Comparison of ENCODE assay signal across 2 cellular contexts in genomic region chr14:93832076-93832475, GRCh38.
TF ChIP-seq lines count a peak whose summit lies in the region.

No MANE protein-coding gene starts in this region.

TF ChIP-seq in SK-N-SH, 30 proteins besides CTCF, POLR2A, EP300 and RAD21 (continued from another document):
- TF ChIP-seq ZBTB33 (IDR thresholded peaks at IDR 0.05; ENCODE audit: borderline replicate concordance, low read depth): no peak
- no peak for TF ChIP-seq TAF1 (IDR thresholded peaks at IDR 0.05; ENCODE audit: borderline replicate concordance, low read depth, low read length)
- TF ChIP-seq USF2 (IDR thresholded peaks at IDR 0.05; ENCODE audit: borderline replicate concordance, low read depth, low read length): no peak
- no peak for TF ChIP-seq MAX (IDR thresholded peaks at IDR 0.05; ENCODE audit: low read depth)
- no peak for TF ChIP-seq YY1 (IDR thresholded peaks at IDR 0.05; ENCODE audit: low read depth)
- no peak for TF ChIP-seq TEAD4 (IDR thresholded peaks at IDR 0.05; ENCODE audit: borderline replicate concordance, insufficient read depth)
- TF ChIP-seq SIN3A (IDR thresholded peaks at IDR 0.05; ENCODE audit: borderline replicate concordance, low read depth, low read length): no peak
- no peak for TF ChIP-seq SMC3 (IDR thresholded peaks at IDR 0.05; ENCODE audit: low read depth, low read length)
- TF ChIP-seq EZH2phosphoT487 (IDR thresholded peaks at IDR 0.05; ENCODE audit: borderline replicate concordance, low read depth): no peak

TF ChIP-seq in SK-N-SH treated with all-trans-retinoic acid at 6 μM for 48 hours, 23 proteins besides CTCF, POLR2A, EP300 and RAD21 (continued from another document):
- TF ChIP-seq POU6F1 (CRISPR knock-in tag; IDR thresholded peaks at IDR 0.05; ENCODE audit: borderline replicate concordance, low read depth): no peak
- no peak for TF ChIP-seq TCF4 (CRISPR knock-in tag; IDR thresholded peaks at IDR 0.05; ENCODE audit: borderline replicate concordance)
- TF ChIP-seq SNAI2 (CRISPR knock-in tag; IDR thresholded peaks at IDR 0.05): no peak
- no peak for TF ChIP-seq BACH2 (CRISPR knock-in tag; IDR thresholded peaks at IDR 0.05; ENCODE audit: borderline replicate concordance)
- TF ChIP-seq OSR1 (CRISPR knock-in tag; IDR thresholded peaks at IDR 0.05): no peak
- no peak for TF ChIP-seq PPARA (CRISPR knock-in tag; IDR thresholded peaks at IDR 0.05; ENCODE audit: borderline replicate concordance)
- no peak for TF ChIP-seq CREB5 (CRISPR knock-in tag; IDR thresholded peaks at IDR 0.05; ENCODE audit: low read depth)
- TF ChIP-seq ZC3H10 (CRISPR knock-in tag; IDR thresholded peaks at IDR 0.05): no peak
- TF ChIP-seq ZNF70 (CRISPR knock-in tag; IDR thresholded peaks at IDR 0.05): no peak; the same call in 1 of the 2 replicates
- no peak for TF ChIP-seq PATZ1 (CRISPR knock-in tag; IDR thresholded peaks at IDR 0.05; ENCODE audit: borderline replicate concordance)
- no peak for TF ChIP-seq CSDC2 (CRISPR knock-in tag; IDR thresholded peaks at IDR 0.05)
